8 cellular contexts compared by ENCODE assay signal in the genomic region with DNA sequence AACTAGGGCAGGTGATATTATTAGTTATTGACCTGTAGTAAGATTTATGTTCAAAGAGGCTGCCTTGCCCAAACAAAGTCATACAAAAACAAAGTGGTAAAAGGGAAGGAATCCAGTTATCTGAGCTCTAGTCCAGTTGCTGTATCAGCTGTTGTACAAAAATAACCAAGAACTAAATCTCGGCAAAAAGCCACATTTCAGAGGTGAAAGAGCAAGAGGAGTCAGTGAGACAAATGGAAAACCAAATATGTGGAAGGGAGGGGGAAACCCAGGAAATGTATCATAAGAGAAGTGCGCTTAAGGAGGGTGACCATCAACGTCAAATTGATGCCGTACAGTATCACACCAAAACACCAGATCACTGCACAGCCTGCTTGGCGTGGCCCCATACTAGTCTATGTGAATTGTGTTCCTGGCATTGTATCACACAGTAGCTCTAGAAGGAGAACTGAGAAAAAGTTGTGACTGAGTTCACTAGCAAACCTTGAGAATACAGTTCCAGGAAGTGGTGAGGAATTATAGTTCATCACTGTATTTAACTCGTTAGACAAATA. TPM values are rescaled to one million over a fixed set of nuclear protein-coding genes. Genes with fewer than 3 reads are reported as not detected.
A peak's percentile ranks its signal among the peaks of the same experiment; 100 is the strongest.
DNase-seq lines count a peak whose midpoint lies in the region; ATAC-seq and TF ChIP-seq lines count a peak whose summit lies in the region.

No MANE protein-coding gene starts in this region.

- H3K9ac ChIP-seq in skeletal muscle satellite cell (ENCODE audit: low read depth, low read length): peak overlapping the region; percentile 18

- DNase-seq in activated T-cell treated with anti-CD3 and anti-CD28 coated beads for 48 hours (ENCODE audit: low read depth): peak; percentile 12
- no peak for DNase-seq in activated T-cell treated with anti-CD3 and anti-CD28 coated beads for 4 hours
- DNase-seq in astrocyte of the spinal cord (ENCODE audit: low read depth, low spot score): peak; percentile 53
- no peak for DNase-seq in effector CD4-positive, alpha-beta T cell
- DNase-seq in NCI-H2107 treated with DMSO at 0.1 percent for 48 hours (lab: John Stamatoyannopoulos, UW; ENCODE audit: unreplicated experiment): no peak
- no peak for DNase-seq in HPDE6-E6E7 (ENCODE audit: extremely low spot score)

- in situ Hi-C loops in astrocyte of the spinal cord (cut with HindIII; ENCODE audit: low sequenced_read_pairs): no loop called here

- H3K4me2 ChIP-seq in skeletal muscle satellite cell (ENCODE audit: low read length): peak overlapping the region; percentile 55

- H3K36me3 ChIP-seq in skeletal muscle satellite cell (ENCODE audit: insufficient read depth, low read length): peaks cover 3% of the 10 kb centered on the region

- H3K27me3 ChIP-seq in skeletal muscle satellite cell (ENCODE audit: control insufficient read depth, insufficient read depth, low read length): no peaks in the 10 kb centered on the region

- H3K9me3 ChIP-seq in skeletal muscle satellite cell (replicated peaks; ENCODE audit: low read length): no peaks in the 10 kb centered on the region

- no peak for TF ChIP-seq CTCF in astrocyte of the spinal cord (IDR thresholded peaks at IDR 0.05; ENCODE audit: low read depth, low read length)

- H3K4me1 ChIP-seq in skeletal muscle satellite cell (ENCODE audit: control insufficient read depth, insufficient read depth, low read length): peaks cover 22% of the 10 kb centered on the region

- peak; percentile 51 for ATAC-seq in HG03108 (IDR thresholded peaks at IDR 0.05; ENCODE audit: unreplicated experiment)

- H3K4me3 ChIP-seq in astrocyte of the spinal cord (ENCODE audit: low read depth, low read length): no peak overlapping the region
- H3K4me3 ChIP-seq in skeletal muscle satellite cell (ENCODE audit: low read length): peak overlapping the region; percentile 3

RNA-seq across cellular contexts. Expression of a gene that starts 6.4 kb away (rescaled TPM):
- 0.76 and 1.5 TPM in 2 replicates for total RNA-seq in skeletal muscle satellite cell (2012; rRNA removed)

Comparison
In these comparisons a context has a peak if more than half of its experiments do, and no peak if none do; other contexts are left out.
1. DNase-seq: peak in activated T-cell treated with anti-CD3 and anti-CD28 coated beads for 48 hours (single experiment) and astrocyte of the spinal cord (single experiment); none in activated T-cell treated with anti-CD3 and anti-CD28 coated beads for 4 hours (single experiment), effector CD4-positive, alpha-beta T cell (single experiment), NCI-H2107 treated with DMSO at 0.1 percent for 48 hours (single experiment) and HPDE6-E6E7 (single experiment).